ENCODE assay signal across 5 cellular contexts in genomic region chr16:10533612-10534011, GRCh38. TPM values are rescaled to one million over a fixed set of nuclear protein-coding genes. Genes with fewer than 3 reads are reported as not detected.
"Had no signal": no experiment of that assay in that cellular context is flagged by ENCODE, and none has a peak within 500 bp of the region (broad histone marks: within the 10 kb centered on the region; RNA-seq: fewer than 3 reads in every experiment).

No MANE protein-coding gene starts in this region.

RNA-seq across cellular contexts. Expression of gene EMP2, which starts 46.8 kb away (rescaled TPM):
- total RNA-seq: activated CD4-positive, alpha-beta memory T cell treated with anti-CD3 and anti-CD28 coated beads for 36 hours; activated CD4-positive, alpha-beta T cell treated with anti-CD3 and anti-CD28 coated beads for 36 hours; activated CD8-positive, alpha-beta memory T cell treated with anti-CD3 and anti-CD28 coated beads, Interleukin-2, amount 10 ng/mL, durations not matched to agents 7 days and 5 days; activated naive CD4-positive, alpha-beta T cell treated with anti-CD3 and anti-CD28 coated beads for 36 hours; natural killer cell had no signal
